In the genomic region with DNA sequence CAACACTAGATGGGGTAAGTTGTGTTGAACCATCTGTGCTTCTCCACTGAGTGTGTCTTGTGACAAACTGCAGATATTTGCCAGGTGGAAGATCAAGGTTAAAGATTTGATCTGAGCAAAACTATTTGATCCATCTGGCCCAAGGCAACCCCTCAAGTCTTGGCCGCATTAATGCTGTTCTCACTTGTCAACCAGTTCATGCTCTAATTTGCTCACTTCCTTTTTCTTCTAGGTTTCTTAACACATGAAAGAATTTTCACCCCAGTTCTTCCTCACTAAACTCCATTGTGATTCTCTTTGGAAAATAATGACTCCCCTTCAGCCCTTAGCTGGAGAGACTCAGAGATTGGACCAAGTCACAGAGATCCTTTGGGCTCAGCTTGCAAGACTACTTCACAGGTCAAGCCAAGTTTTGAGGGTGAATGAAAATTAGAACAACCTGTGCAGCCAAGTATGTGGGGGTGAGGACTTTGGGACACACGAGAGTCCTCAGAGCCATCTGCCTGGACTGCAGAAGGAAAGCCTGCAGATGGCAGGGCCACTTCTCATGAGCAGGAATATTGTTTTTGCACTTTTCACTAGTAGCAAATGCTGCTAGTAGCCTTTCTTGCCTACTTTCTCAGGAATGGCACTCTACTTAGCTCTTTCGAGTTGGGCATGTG, we compare ENCODE assay signal across 22 cellular contexts.
"Had no signal": no experiment of that assay in that cellular context is flagged by ENCODE, and none has a peak within 500 bp of the region (broad histone marks: within the 10 kb centered on the region; RNA-seq: fewer than 3 reads in every experiment).

No MANE protein-coding gene starts in this region.

- H3K4me1 ChIP-seq: colonic mucosa, esophagus muscularis mucosa, heart left ventricle, upper lobe of left lung had no signal

- H3K36me3 ChIP-seq: colonic mucosa, esophagus muscularis mucosa, heart left ventricle, thoracic aorta, upper lobe of left lung had no signal

- ATAC-seq: activated T-cell treated with anti-CD3 and anti-CD28 coated beads, Interleukin-2, amount 50 U/mL, for 72 hours; heart left ventricle; natural killer cell had no signal

- H3K4me3 ChIP-seq: colonic mucosa, dorsolateral prefrontal cortex, esophagus muscularis mucosa, heart left ventricle, thoracic aorta, upper lobe of left lung had no signal

- H3K27me3 ChIP-seq: colonic mucosa, dorsolateral prefrontal cortex, esophagus muscularis mucosa, upper lobe of left lung had no signal

- H3K9me3 ChIP-seq: colonic mucosa, esophagus muscularis mucosa, thoracic aorta, upper lobe of left lung had no signal

- FAIRE-seq: bronchial epithelial cell, frontal cortex, islet of Langerhans had no signal

- DNase-seq: activated B cell treated with CpG ODN at 0.5 μM for 24 hours; activated CD4-positive, alpha-beta memory T cell treated with anti-CD3 and anti-CD28 coated beads for 36 hours; activated CD4-positive, alpha-beta T cell treated with anti-CD3 and anti-CD28 coated beads for 4 hours; activated effector memory CD4-positive, alpha-beta T cell treated with Interleukin-2 at 50 U/mL for 16 hours; activated naive CD4-positive, alpha-beta T cell treated with anti-CD3 and anti-CD28 coated beads, Interleukin-2, amount 10 ng/mL, durations not matched to agents 7 days and 5 days; activated T-cell treated with anti-CD3 and anti-CD28 coated beads, Interleukin-2, amount 50 U/mL, for 72 hours; amygdala; colonic mucosa; dorsolateral prefrontal cortex; heart left ventricle; midbrain; natural killer cell; retina; stimulated activated CD4-positive, alpha-beta T cell treated with anti-CD3 and anti-CD28 coated beads, Interleukin-2, amount 100 ng/mL, for 48 hours; stimulated activated naive CD4-positive, alpha-beta T cell treated with Interleukin-2 at 50 U/mL for 16 hours; T-helper 9 cell; upper lobe of left lung had no signal

- H3K27ac ChIP-seq: colonic mucosa, dorsolateral prefrontal cortex, esophagus muscularis mucosa, heart left ventricle, thoracic aorta, upper lobe of left lung had no signal
